19 cellular contexts compared by ENCODE assay signal in genomic region chr16:21326459-21326858, GRCh38. TPM values are rescaled to one million over a fixed set of nuclear protein-coding genes. Genes with fewer than 3 reads are reported as not detected.
DNase-seq lines count a peak whose midpoint lies in the region; ATAC-seq and TF ChIP-seq lines count a peak whose summit lies in the region.
"Had no signal": no experiment of that assay in that cellular context is flagged by ENCODE, and none has a peak within 500 bp of the region (broad histone marks: within the 10 kb centered on the region; RNA-seq: fewer than 3 reads in every experiment).

No MANE protein-coding gene starts in this region.

- intact Hi-C loops in breast epithelium (cut with DNase I; ENCODE audit: low total_unique reads) = no loop called here

- no peaks in the 10 kb centered on the region for H3K4me1 ChIP-seq in breast epithelium
- H3K4me1 ChIP-seq in GM23248 (ENCODE audit: insufficient read depth) = no peaks in the 10 kb centered on the region
- H3K4me1 ChIP-seq: BLaER1 had no signal

- no peak for TF ChIP-seq POLR2A in breast epithelium (IDR thresholded peaks at IDR 0.05)

- H3K27me3 ChIP-seq in breast epithelium (no peaks in the 10 kb centered on the region), GM23248 (replicated peaks; ENCODE audit: insufficient read depth) (no peaks in the 10 kb centered on the region)
- H3K27me3 ChIP-seq: BLaER1 had no signal

- H3K36me3 ChIP-seq in breast epithelium (no peaks in the 10 kb centered on the region), GM23248 (ENCODE audit: low read depth) (no peaks in the 10 kb centered on the region)
- H3K36me3 ChIP-seq: BLaER1 had no signal

- no peak for TF ChIP-seq CTCF in epithelial cell of proximal tubule (conservative IDR thresholded peaks at IDR 0.05; ENCODE audit: low read depth, low read length)
- no peak for TF ChIP-seq CTCF in breast epithelium (IDR thresholded peaks at IDR 0.05)

- DNase-seq in DMS53 (lab: John Stamatoyannopoulos, UW) (peak; percentile 20), epithelial cell of proximal tubule (ENCODE audit: low read depth) (peak; percentile 6), left lobe of liver (ENCODE audit: low spot score) (no peak), breast epithelium (ENCODE audit: low spot score in 2 of 2) (no peak), NCI-H1694 treated with DMSO at 0.1 percent for 48 hours (lab: John Stamatoyannopoulos, UW) (no peak), GM23248 (no peak)
- DNase-seq in activated naive CD4-positive, alpha-beta T cell treated with Interleukin-2 at 50 U/mL for 16 hours = no peak
- DNase-seq: Calu3; CD4-positive, alpha-beta memory T cell; H7; HFFc6; IMR-90 had no signal

- H3K27ac ChIP-seq in breast epithelium (no peak overlapping the region), GM23248 (no peak overlapping the region)
- H3K27ac ChIP-seq: A549, BLaER1, HL-60 had no signal

- no peak overlapping the region for H3K9ac ChIP-seq in GM23248
- H3K9ac ChIP-seq: BLaER1 had no signal

- 79 to 83% methylated on average over 2 of the region's 2 CpGs for WGBS in GM23248 (ENCODE audit: low coverage in 1 of 2, low lambda C conversion rate in 2 of 2, missing lambda C conversion rate in 2 of 2), 2 experiments

- in situ Hi-C loops in GM23248 (cut with MboI) = no loop called here

- no peaks in the 10 kb centered on the region for H3K79me2 ChIP-seq in GM23248 (ENCODE audit: insufficient read depth)

- H3K9me2 ChIP-seq in GM23248 (ENCODE audit: insufficient read depth) = no peaks in the 10 kb centered on the region

- H4K20me1 ChIP-seq in GM23248 (ENCODE audit: insufficient read depth) = no peaks in the 10 kb centered on the region
- H4K20me1 ChIP-seq: BLaER1 had no signal

- H3K4me3 ChIP-seq in epithelial cell of proximal tubule (ENCODE audit: low read depth, low read length) (no peak overlapping the region), breast epithelium (no peak overlapping the region), GM23248 (no peak overlapping the region)
- H3K4me3 ChIP-seq: A549, BLaER1, K562 had no signal

- no peak overlapping the region for H3K4me2 ChIP-seq in GM23248 (ENCODE audit: unreplicated experiment)
- H3K4me2 ChIP-seq: A549, BLaER1 had no signal

- no peak overlapping the region for H2AFZ ChIP-seq in GM23248

- H3K9me3 ChIP-seq in breast epithelium (peaks cover 0 to 4% of the 10 kb centered on the region in 2 donors), GM23248 (ENCODE audit: low read depth) (no peaks in the 10 kb centered on the region)
- H3K9me3 ChIP-seq: A549 had no signal

- no peaks in the 10 kb centered on the region for H3F3A ChIP-seq in GM23248 (ENCODE audit: insufficient read depth)

- peak; percentile 55 for ATAC-seq in left lobe of liver
- ATAC-seq: A549, HCT116, K562 had no signal

RNA-seq across cellular contexts. Expression of gene CRYM, which starts 48.4 kb away (rescaled TPM):
- total RNA-seq in epithelial cell of proximal tubule = 0.14 and 17.0 TPM in 2 replicates
- total RNA-seq in left lobe of liver = 7.2 TPM
- 1 to 10 TPM in 2 of 3 donors, under 1 TPM in 1; 0.98 to 5.0 (median 2.6) TPM for total RNA-seq in breast epithelium
- total RNA-seq in GM23248 (2014; rRNA removed; shearing (Covaris generic)) = not detected in 2 replicates
- not detected in 2 replicates for polyA plus RNA-seq in GM23248 (2016; fragmentation: Nextera tagmentation; extraction: Ambion mirVana)
- total RNA-seq: CD4-positive, alpha-beta memory T cell; HFFc6; HT1080; IMR-90 had no signal
- polyA plus RNA-seq: CD14-positive monocyte; CD4-positive, alpha-beta memory T cell; IMR-90 had no signal

Comparison
In these comparisons a context has a peak if more than half of its experiments do, and no peak if none do; other contexts are left out.
1. DNase-seq: peak in DMS53 (single experiment) and epithelial cell of proximal tubule (single experiment); none in left lobe of liver (single experiment), breast epithelium (0 of 2), NCI-H1694 treated with DMSO at 0.1 percent for 48 hours (single experiment), activated naive CD4-positive, alpha-beta T cell treated with Interleukin-2 at 50 U/mL for 16 hours (single experiment) and GM23248 (single experiment).